ENCODE assay signal across 2 cellular contexts in genomic region chr2:25615395-25615794, GRCh38.
TF ChIP-seq lines count a peak whose summit lies in the region.

No MANE protein-coding gene starts in this region.

TF ChIP-seq in GM23338, 12 proteins besides CTCF, POLR2A, EP300 and RAD21 (continued from another document):
- TF ChIP-seq REST (IDR thresholded peaks at IDR 0.05; ENCODE audit: unreplicated experiment) (no peak), ZNF114 (CRISPR knock-in tag; IDR thresholded peaks at IDR 0.05) (no peak), CREB1 (CRISPR knock-in tag; IDR thresholded peaks at IDR 0.05; ENCODE audit: low read depth) (no peak), ETS1 (IDR thresholded peaks at IDR 0.05) (no peak), ZNF462 (CRISPR knock-in tag; IDR thresholded peaks at IDR 0.05) (no peak), ZNF331 (CRISPR knock-in tag; IDR thresholded peaks at IDR 0.05; ENCODE audit: low read depth) (no peak)

TF ChIP-seq in SK-N-SH treated with all-trans-retinoic acid at 6 μM for 48 hours, 23 proteins besides CTCF, POLR2A, EP300 and RAD21 (continued from another document):
- TF ChIP-seq TSHZ2 (CRISPR knock-in tag; IDR thresholded peaks at IDR 0.05) (no peak), PATZ1 (CRISPR knock-in tag; IDR thresholded peaks at IDR 0.05; ENCODE audit: borderline replicate concordance) (no peak), ZNF565 (CRISPR knock-in tag; conservative IDR thresholded peaks at IDR 0.05; ENCODE audit: low read depth) (no peak), OSR1 (CRISPR knock-in tag; IDR thresholded peaks at IDR 0.05) (no peak)
